21 cellular contexts compared by ENCODE assay signal in genomic region chr12:3267690-3268089, GRCh38.
DNase-seq lines count a peak whose midpoint lies in the region; ATAC-seq, FAIRE-seq and TF ChIP-seq lines count a peak whose summit lies in the region.
"Had no signal": no experiment of that assay in that cellular context is flagged by ENCODE, and none has a peak within 500 bp of the region (broad histone marks: within the 10 kb centered on the region; RNA-seq: fewer than 3 reads in every experiment).

No MANE protein-coding gene starts in this region.

- no peak overlapping the region for H3K23ac ChIP-seq in H1 (ENCODE audit: insufficient read length)

- H2AK5ac ChIP-seq in H1 (ENCODE audit: low read depth, low read length): no peak overlapping the region

- no peak overlapping the region for H3K14ac ChIP-seq in H1 (ENCODE audit: insufficient read length)

- H3K4me3 Mint-ChIP-seq in type B pancreatic cell: peak overlapping the region; percentile 12
- H3K4me3 Mint-ChIP-seq in activated T-cell treated with anti-CD3 and anti-CD28 coated beads, Interleukin-2, amount 50 U/mL, for 24 hours: no peak overlapping the region
- H3K4me3 Mint-ChIP-seq: CD14-positive monocyte; CD4-positive, alpha-beta memory T cell; GM23338; HFFc6 had no signal

- no peak for TF ChIP-seq CTCF in right atrium auricular region (IDR thresholded peaks at IDR 0.05)
- TF ChIP-seq CTCF in LNCaP clone FGC (IDR thresholded peaks at IDR 0.05; ENCODE audit: control insufficient read depth, extremely low read depth, insufficient read depth): 0 out of 2 replicates have a peak, but pooled peaks have one; percentile 3
- TF ChIP-seq CTCF in H1 (IDR thresholded peaks at IDR 0.05; ENCODE audit: control extremely low read depth in 1 of 3, insufficient read depth in 1 of 3, low read depth in 1 of 3, low read length in 3 of 3): no peak
- TF ChIP-seq CTCF in type B pancreatic cell (conservative IDR thresholded peaks at IDR 0.05): no peak

- H3K4me1 ChIP-seq in right atrium auricular region: peaks cover 0 to 51% of the 10 kb centered on the region in 2 donors
- H3K4me1 ChIP-seq in H1 (replicated peaks in 1 of 4; ENCODE audit: control insufficient read depth in 3 of 4, insufficient read depth in 4 of 4, low read length in 3 of 4): peaks cover 0 to 10% (median 4%) of the 10 kb centered on the region in 4 experiments; a peak in 5 of 7 replicates

- H3K9ac ChIP-seq in H1 (replicated peaks in 1 of 4; ENCODE audit: extremely low read depth in 1 of 4, low read depth in 3 of 4, low read length in 3 of 4): no peak overlapping the region

- peaks cover 0 to 2% of the 10 kb centered on the region in 2 experiments for H4K20me1 ChIP-seq in H1 (replicated peaks in 1 of 2; ENCODE audit: control insufficient read depth in 1 of 2, insufficient read depth in 2 of 2, low read length in 2 of 2)

- TF ChIP-seq POLR2A in H1 (IDR thresholded peaks at IDR 0.05; ENCODE audit: control extremely low read depth in 1 of 2, low read depth in 2 of 2, low read length in 2 of 2): no peak

- no peak overlapping the region for H2AFZ ChIP-seq in H1 (ENCODE audit: low read length)
- H2AFZ ChIP-seq: GM23338 had no signal

- H3K79me2 ChIP-seq in H1 (ENCODE audit: control insufficient read depth in 1 of 2, insufficient read depth in 2 of 2, low read length in 2 of 2): no peaks in the 10 kb centered on the region

- no peak overlapping the region for H3K4ac ChIP-seq in H1 (replicated peaks; ENCODE audit: insufficient read length, low read depth, low read length)

- peak overlapping the region; percentile 8 for H3K27ac Mint-ChIP-seq in type B pancreatic cell
- no peak overlapping the region for H3K27ac Mint-ChIP-seq in activated T-cell treated with anti-CD3 and anti-CD28 coated beads, Interleukin-2, amount 50 U/mL, for 24 hours
- H3K27ac Mint-ChIP-seq: CD14-positive monocyte; CD4-positive, alpha-beta memory T cell; GM23338; HFFc6 had no signal

- no peak overlapping the region for H4K91ac ChIP-seq in H1 (replicated peaks; ENCODE audit: insufficient read length, low read length)

- no peak overlapping the region for H3K4me2 ChIP-seq in H1 (ENCODE audit: insufficient read depth in 1 of 2, low read depth in 2 of 2, low read length in 2 of 2)
- H3K4me2 ChIP-seq: GM23338 had no signal

- H3K9me3 ChIP-seq in right atrium auricular region (no peaks in the 10 kb centered on the region), H1 (ENCODE audit: insufficient read depth in 2 of 2, low read depth in 1 of 2, low read length in 1 of 2) (no peaks in the 10 kb centered on the region)
- H3K9me3 ChIP-seq: BE2C had no signal

- ATAC-seq in left ventricle myocardium superior (no peak), HG02938 (IDR thresholded peaks at IDR 0.05; ENCODE audit: unreplicated experiment) (no peak)
- ATAC-seq: GM23338, HCT116, HepG2 had no signal

- no peaks in the 10 kb centered on the region for H3K36me3 ChIP-seq in right atrium auricular region
- H3K36me3 ChIP-seq in H1 (ENCODE audit: control insufficient read depth in 2 of 4, insufficient read depth in 4 of 4, low read length in 3 of 4): no peaks in the 10 kb centered on the region
- H3K36me3 ChIP-seq: BE2C had no signal

- no peak for DNase-seq in right atrium auricular region (ENCODE audit: low spot score)
- no peak for DNase-seq in left ventricle myocardium superior
- DNase-seq in LNCaP clone FGC (ENCODE audit: low read depth): no peak
- DNase-seq in H1 (ENCODE audit: low read depth in 1 of 2, low spot score in 2 of 2): no peak
- no peak for DNase-seq in type B pancreatic cell (ENCODE audit: extremely low spot score, unreplicated experiment)
- DNase-seq in activated T-cell treated with anti-CD3 and anti-CD28 coated beads, Interleukin-2, amount 50 U/mL, for 24 hours: no peak
- no peak for DNase-seq in NAMALWA (ENCODE audit: low spot score)
- DNase-seq: ACHN; BE2C; CD4-positive, alpha-beta memory T cell; DMS153; DMS79; GDM1; H7; HFFc6 had no signal

- no peaks in the 10 kb centered on the region; the same call in 1 of the 2 replicates for H3K79me1 ChIP-seq in H1 (ENCODE audit: low read depth, low read length)

- no peak overlapping the region for H2BK120ac ChIP-seq in H1 (replicated peaks; ENCODE audit: low read depth, low read length)

- FAIRE-seq in H1 (lab: Jason Lieb, UNC): no peak
- FAIRE-seq: A204.1, HepG2 had no signal

- H3K36me3 Mint-ChIP-seq in type B pancreatic cell: no peaks in the 10 kb centered on the region
- H3K36me3 Mint-ChIP-seq in activated T-cell treated with anti-CD3 and anti-CD28 coated beads, Interleukin-2, amount 50 U/mL, for 24 hours (ENCODE audit: low read depth): no peaks in the 10 kb centered on the region
- H3K36me3 Mint-ChIP-seq: CD14-positive monocyte; CD4-positive, alpha-beta memory T cell had no signal

- H3K4me1 Mint-ChIP-seq in type B pancreatic cell (ENCODE audit: unreplicated experiment): peaks cover 16% of the 10 kb centered on the region
- no peaks in the 10 kb centered on the region for H3K4me1 Mint-ChIP-seq in activated T-cell treated with anti-CD3 and anti-CD28 coated beads, Interleukin-2, amount 50 U/mL, for 24 hours (ENCODE audit: low read depth)
- H3K4me1 Mint-ChIP-seq: CD14-positive monocyte; CD4-positive, alpha-beta memory T cell had no signal

- H3K27ac ChIP-seq in right atrium auricular region (peak overlapping the region; percentile 91 to 97), H1 (ENCODE audit: low read depth, low read length) (no peak overlapping the region)

- WGBS in H1 (ENCODE audit: extremely low coverage in 1 of 2, insufficient coverage in 1 of 2, insufficient read length in 1 of 2, insufficient replicate concordance in 2 of 2, low coverage in 1 of 2, low lambda C conversion rate in 2 of 2, missing lambda C conversion rate in 1 of 2), 2 experiments: 95% methylated on average over 11 of the region's 11 CpGs; no CpG with 5 or more reads in 1 of the 2 experiments

- no peak for TF ChIP-seq RAD21 in H1 (IDR thresholded peaks at IDR 0.05 in 1 of 2, conservative IDR thresholded peaks at IDR 0.05 in 1 of 2; ENCODE audit: low read depth in 2 of 2, low read length in 2 of 2)

- no peak overlapping the region for H2BK12ac ChIP-seq in H1 (ENCODE audit: low read depth, low read length)

- intact Hi-C loops in left ventricle myocardium superior (cut with micrococcal nuclease): no loop called here

- POLR2A ChIA-PET in H1 (lab: Charles Lee; ENCODE audit: partially characterized antibody): interaction anchor here (1.1 kb wide), 1 partner anchor 28 kb away, joined by 3 read pairs; no protein-coding TSS in a partner anchor

- CTCF ChIA-PET in H1 (lab: Charles Lee; ENCODE audit: partially characterized antibody): interaction anchor here (1.0 to 7.6 kb wide), 10 partner anchors 9 to 133 kb away, joined by 3 to 77 read pairs (median 4); no protein-coding TSS in a partner anchor

- H3K27me3 Mint-ChIP-seq in type B pancreatic cell: peaks cover 12% of the 10 kb centered on the region
- H3K27me3 Mint-ChIP-seq in activated T-cell treated with anti-CD3 and anti-CD28 coated beads, Interleukin-2, amount 50 U/mL, for 24 hours: peaks cover 7% of the 10 kb centered on the region

- H3K56ac ChIP-seq in H1 (replicated peaks; ENCODE audit: insufficient read length, low read depth, low read length): no peak overlapping the region

- H2BK5ac ChIP-seq in H1 (ENCODE audit: low read depth, low read length): peak overlapping the region; percentile 35; the same call in 1 of the 2 replicates

- H3K4me3 ChIP-seq in right atrium auricular region: no peak overlapping the region
- no peak overlapping the region for H3K4me3 ChIP-seq in LNCaP clone FGC (ENCODE audit: low read depth, low read length)
- no peak overlapping the region for H3K4me3 ChIP-seq in H1 (ENCODE audit: extremely low read depth in 1 of 4, insufficient read depth in 2 of 4, low read depth in 3 of 4, low read length in 4 of 4)
- H3K4me3 ChIP-seq: GM23338 had no signal

- TF ChIP-seq EP300 in H1 (IDR thresholded peaks at IDR 0.05; ENCODE audit: borderline replicate concordance in 1 of 2, low read depth in 2 of 2, low read length in 2 of 2): no peak

- no peak overlapping the region for H2BK20ac ChIP-seq in H1 (ENCODE audit: low read length)

- no peaks in the 10 kb centered on the region for H3K9me3 Mint-ChIP-seq in type B pancreatic cell
- no peaks in the 10 kb centered on the region for H3K9me3 Mint-ChIP-seq in activated T-cell treated with anti-CD3 and anti-CD28 coated beads, Interleukin-2, amount 50 U/mL, for 24 hours
- H3K9me3 Mint-ChIP-seq: CD4-positive, alpha-beta memory T cell; GM23338; HFFc6 had no signal

- no peak overlapping the region for H4K5ac ChIP-seq in H1 (ENCODE audit: insufficient read length, low read depth, low read length)

- peak overlapping the region; percentile 57; the same call in 1 of the 2 replicates for H4K8ac ChIP-seq in H1 (ENCODE audit: extremely low read depth, insufficient read depth, low read length)

- no peak overlapping the region for H3K18ac ChIP-seq in H1 (ENCODE audit: extremely low read depth, low read length)

- H2BK15ac ChIP-seq in H1 (ENCODE audit: low read length): no peak overlapping the region

- no peaks in the 10 kb centered on the region for H3K23me2 ChIP-seq in H1 (ENCODE audit: low read depth, low read length)

- no peaks in the 10 kb centered on the region for H3K27me3 ChIP-seq in right atrium auricular region
- H3K27me3 ChIP-seq in H1 (replicated peaks in 1 of 4; ENCODE audit: control insufficient read depth in 3 of 4, extremely low read depth in 1 of 4, insufficient read depth in 3 of 4, low read length in 3 of 4): no peaks in the 10 kb centered on the region
- H3K27me3 ChIP-seq: BE2C had no signal

TF ChIP-seq in H1, 55 proteins besides CTCF, POLR2A, EP300 and RAD21:
- TF ChIP-seq EGR1 (IDR thresholded peaks at IDR 0.05; ENCODE audit: borderline replicate concordance, low read depth, low read length) (no peak), BACH1 (IDR thresholded peaks at IDR 0.05; ENCODE audit: low read length) (no peak), CBX8 (IDR thresholded peaks at IDR 0.05; ENCODE audit: borderline replicate concordance, low read depth, low read length) (no peak), SUZ12 (IDR thresholded peaks at IDR 0.05; ENCODE audit: low read length) (no peak), PHF8 (conservative IDR thresholded peaks at IDR 0.05; ENCODE audit: low read depth, low read length) (no peak), TCF12 (IDR thresholded peaks at IDR 0.05; ENCODE audit: low read depth, low read length) (no peak)
